ENCODE assay signal across 17 cellular contexts in genomic region chr21:42459583-42460215, GRCh38. TPM values are rescaled to one million over a fixed set of nuclear protein-coding genes. Genes with fewer than 3 reads are reported as not detected.
DNase-seq lines count a peak whose midpoint lies in the region; ATAC-seq and TF ChIP-seq lines count a peak whose summit lies in the region.
"Had no signal": no experiment of that assay in that cellular context is flagged by ENCODE, and none has a peak within 500 bp of the region (broad histone marks: within the 10 kb centered on the region; RNA-seq: fewer than 3 reads in every experiment).

No MANE protein-coding gene starts in this region.

- no peak overlapping the region for H3K4me3 ChIP-seq in Loucy (ENCODE audit: low read length, poor library complexity, severe bottlenecking)
- no peak overlapping the region for H3K4me3 ChIP-seq in hepatocyte
- no peak overlapping the region for H3K4me3 ChIP-seq in prostate gland
- H3K4me3 ChIP-seq in SK-N-SH (ENCODE audit: low read depth in 2 of 2, low read length in 1 of 2) = no peak overlapping the region
- H3K4me3 ChIP-seq: esophagus squamous epithelium had no signal

- H3K36me3 ChIP-seq in Loucy (ENCODE audit: insufficient read depth, low read length) (no peaks in the 10 kb centered on the region), hepatocyte (replicated peaks; ENCODE audit: insufficient read depth, low read depth) (no peaks in the 10 kb centered on the region), prostate gland (no peaks in the 10 kb centered on the region), SK-N-SH (replicated peaks in 1 of 2; ENCODE audit: control insufficient read depth in 1 of 2, insufficient read depth in 2 of 2, low read length in 1 of 2) (no peaks in the 10 kb centered on the region)
- H3K36me3 ChIP-seq: esophagus squamous epithelium had no signal

- no peak for TF ChIP-seq EP300 in SK-N-SH (IDR thresholded peaks at IDR 0.05; ENCODE audit: borderline replicate concordance in 1 of 2, low read depth in 1 of 2, low read length in 1 of 2)

- ATAC-seq in stimulated activated memory B cell treated with anti-CD40 and anti-IgM and Interleukin-4, amounts not matched to agents 10 μg/mL and 1 μg/mL and 100 μg/mL, for 72 hours = no peak

- H3K27me3 ChIP-seq in Loucy (ENCODE audit: insufficient read depth, low read length, poor library complexity, severe bottlenecking) = no peaks in the 10 kb centered on the region
- H3K27me3 ChIP-seq in hepatocyte = no peaks in the 10 kb centered on the region
- H3K27me3 ChIP-seq in prostate gland (replicated peaks; ENCODE audit: insufficient read depth) = no peaks in the 10 kb centered on the region
- no peaks in the 10 kb centered on the region for H3K27me3 ChIP-seq in SK-N-SH (ENCODE audit: insufficient read depth)

- CTCF ChIA-PET in SK-N-SH (lab: Yijun Ruan, JAX) = interaction anchor here (0.6 to 1.4 kb wide), 6 partner anchors 9 to 342 kb away, joined by 3 to 5 read pairs (median 4); no protein-coding TSS in a partner anchor

- POLR2A ChIA-PET in SK-N-SH (lab: Yijun Ruan, JAX) = no interaction called here

- H2AFZ ChIP-seq in Loucy (ENCODE audit: low read length) = no peak overlapping the region
- no peak overlapping the region for H2AFZ ChIP-seq in hepatocyte
- H2AFZ ChIP-seq in SK-N-SH (ENCODE audit: low read depth) = no peak overlapping the region

- H3K79me2 ChIP-seq in Loucy (ENCODE audit: insufficient read depth, low read length) (no peaks in the 10 kb centered on the region), hepatocyte (no peaks in the 10 kb centered on the region), SK-N-SH (ENCODE audit: insufficient read depth) (no peaks in the 10 kb centered on the region)

- no peak for TF ChIP-seq POLR2A in prostate gland (IDR thresholded peaks at IDR 0.05)

- peak; percentile 41 for DNase-seq in activated effector memory CD4-positive, alpha-beta T cell treated with anti-CD3 and anti-CD28 coated beads, Interleukin-2, amount 50 U/mL, for 16 hours
- DNase-seq in activated effector memory CD4-positive, alpha-beta T cell treated with Interleukin-2 at 50 U/mL for 16 hours = no peak
- DNase-seq in hepatocyte (ENCODE audit: low spot score) = no peak
- DNase-seq in prostate gland (ENCODE audit: low spot score) = no peak
- DNase-seq in SK-N-SH = no peak
- no peak for DNase-seq in activated CD4-positive, alpha-beta T cell treated with anti-CD3 and anti-CD28 coated beads, Interleukin-2, amount 50 U/mL, for 1 hour
- DNase-seq: esophagus squamous epithelium, IMR-90, mammary epithelial cell, NCI-H1417, NCI-H446 had no signal

- H3K27ac ChIP-seq in hepatocyte (peak overlapping the region; percentile 86), prostate gland (peak overlapping the region in 1 of 2 donors; percentile 58), SK-N-SH (ENCODE audit: low read depth in 2 of 2, low read length in 1 of 2) (no peak overlapping the region)
- H3K27ac ChIP-seq: esophagus squamous epithelium had no signal

- peak overlapping the region; percentile 85 for H3K27ac Mint-ChIP-seq in stimulated activated memory B cell treated with anti-CD40 and anti-IgM and Interleukin-4, amounts not matched to agents 10 μg/mL and 1 μg/mL and 100 μg/mL, for 72 hours

- H3K9ac ChIP-seq in Loucy (ENCODE audit: low read depth, low read length, poor library complexity, severe bottlenecking) (peak overlapping the region; percentile 83), SK-N-SH (no peak overlapping the region)

- H3K4me1 ChIP-seq in Loucy (ENCODE audit: insufficient read depth, low read length, poor library complexity, severe bottlenecking) (peaks cover 84% of the 10 kb centered on the region), hepatocyte (ENCODE audit: insufficient read depth) (peaks cover 28% of the 10 kb centered on the region), prostate gland (replicated peaks) (no peaks in the 10 kb centered on the region), SK-N-SH (ENCODE audit: control insufficient read depth in 1 of 2, insufficient read depth in 2 of 2, low read depth in 1 of 2, low read length in 1 of 2) (peaks cover 0 to 7% of the 10 kb centered on the region in 2 experiments; a peak in 2 of 4 replicates)

- TF ChIP-seq CTCF in Loucy (conservative IDR thresholded peaks at IDR 0.05; ENCODE audit: low read length) = no peak
- no peak for TF ChIP-seq CTCF in hepatocyte (IDR thresholded peaks at IDR 0.05; ENCODE audit: poor library complexity)
- no peak for TF ChIP-seq CTCF in prostate gland (IDR thresholded peaks at IDR 0.05)
- TF ChIP-seq CTCF in SK-N-SH (IDR thresholded peaks at IDR 0.05) = no peak

- 78% methylated on average over 10 of the region's 10 CpGs for WGBS in hepatocyte (ENCODE audit: low lambda C conversion rate, missing lambda C conversion rate)
- WGBS in prostate gland = 85% methylated on average over 10 of the region's 10 CpGs
- WGBS in SK-N-SH (ENCODE audit: low lambda C conversion rate) = 45% methylated on average over 9 of the region's 10 CpGs

- no peaks in the 10 kb centered on the region for H4K20me1 ChIP-seq in Loucy (ENCODE audit: insufficient read depth, low read length, poor library complexity, severe bottlenecking)
- no peaks in the 10 kb centered on the region for H4K20me1 ChIP-seq in hepatocyte (ENCODE audit: insufficient read depth, poor library complexity, severe bottlenecking)
- H4K20me1 ChIP-seq in SK-N-SH (ENCODE audit: insufficient read depth) = no peaks in the 10 kb centered on the region

- H3K4me1 Mint-ChIP-seq in stimulated activated memory B cell treated with anti-CD40 and anti-IgM and Interleukin-4, amounts not matched to agents 10 μg/mL and 1 μg/mL and 100 μg/mL, for 72 hours = peaks cover 50% of the 10 kb centered on the region

- intact Hi-C loops in prostate gland (cut with DNase I) = no loop called here

- no peak for TF ChIP-seq RAD21 in SK-N-SH (IDR thresholded peaks at IDR 0.05; ENCODE audit: low read length)

- no peaks in the 10 kb centered on the region for H3K36me3 Mint-ChIP-seq in stimulated activated memory B cell treated with anti-CD40 and anti-IgM and Interleukin-4, amounts not matched to agents 10 μg/mL and 1 μg/mL and 100 μg/mL, for 72 hours
- H3K36me3 Mint-ChIP-seq: activated naive CD4-positive, alpha-beta T cell treated with anti-CD3 and anti-CD28 coated beads, Interleukin-2, amount 50 U/mL, for 24 hours had no signal

- H3K27me3 Mint-ChIP-seq in stimulated activated memory B cell treated with anti-CD40 and anti-IgM and Interleukin-4, amounts not matched to agents 10 μg/mL and 1 μg/mL and 100 μg/mL, for 72 hours = peaks cover 5% of the 10 kb centered on the region
- H3K27me3 Mint-ChIP-seq: activated naive CD4-positive, alpha-beta T cell treated with anti-CD3 and anti-CD28 coated beads, Interleukin-2, amount 50 U/mL, for 24 hours had no signal

- H3K4me2 ChIP-seq in Loucy (ENCODE audit: low read depth, low read length, poor library complexity, severe bottlenecking) = peak overlapping the region; percentile 86
- no peak overlapping the region for H3K4me2 ChIP-seq in hepatocyte
- no peak overlapping the region for H3K4me2 ChIP-seq in SK-N-SH

- H3F3A ChIP-seq in Loucy (ENCODE audit: low read depth) (peaks cover 5% of the 10 kb centered on the region; the same call in 1 of the 2 replicates), SK-N-SH (replicated peaks; ENCODE audit: insufficient read depth) (no peaks in the 10 kb centered on the region)

- H3K9me3 Mint-ChIP-seq in stimulated activated memory B cell treated with anti-CD40 and anti-IgM and Interleukin-4, amounts not matched to agents 10 μg/mL and 1 μg/mL and 100 μg/mL, for 72 hours = peaks cover 6% of the 10 kb centered on the region
- H3K9me3 Mint-ChIP-seq: activated naive CD4-positive, alpha-beta T cell treated with anti-CD3 and anti-CD28 coated beads, Interleukin-2, amount 50 U/mL, for 24 hours had no signal

- no peak overlapping the region for H3K4me3 Mint-ChIP-seq in stimulated activated memory B cell treated with anti-CD40 and anti-IgM and Interleukin-4, amounts not matched to agents 10 μg/mL and 1 μg/mL and 100 μg/mL, for 72 hours

- H3K9me3 ChIP-seq in Loucy (ENCODE audit: insufficient read depth, low read depth, low read length) = no peaks in the 10 kb centered on the region; the same call in 1 of the 2 replicates
- H3K9me3 ChIP-seq in hepatocyte (ENCODE audit: low read depth) = no peaks in the 10 kb centered on the region
- no peaks in the 10 kb centered on the region for H3K9me3 ChIP-seq in prostate gland
- no peaks in the 10 kb centered on the region for H3K9me3 ChIP-seq in SK-N-SH
- H3K9me3 ChIP-seq: esophagus squamous epithelium had no signal

- H3K9me2 ChIP-seq in Loucy (replicated peaks; ENCODE audit: low read depth, low read length) = no peaks in the 10 kb centered on the region
- H3K9me2 ChIP-seq in hepatocyte (replicated peaks; ENCODE audit: insufficient read depth) = no peaks in the 10 kb centered on the region
- H3K9me2 ChIP-seq in SK-N-SH = no peaks in the 10 kb centered on the region

TF ChIP-seq in SK-N-SH, 30 proteins besides CTCF, POLR2A, EP300 and RAD21 (continues in another document):
- TF ChIP-seq TCF12 (IDR thresholded peaks at IDR 0.05) = no peak
- no peak for TF ChIP-seq TEAD4 (IDR thresholded peaks at IDR 0.05; ENCODE audit: borderline replicate concordance, insufficient read depth)
- TF ChIP-seq MXI1 (IDR thresholded peaks at IDR 0.05; ENCODE audit: low read depth, low read length) = no peak
- TF ChIP-seq YY1 (IDR thresholded peaks at IDR 0.05; ENCODE audit: low read depth) = no peak
- no peak for TF ChIP-seq RFX5 (IDR thresholded peaks at IDR 0.05; ENCODE audit: low read length)
- TF ChIP-seq NRF1 (IDR thresholded peaks at IDR 0.05; ENCODE audit: low read depth, low read length) = no peak

RNA-seq across cellular contexts. Expression of gene RSPH1, which starts 36.3 kb away (rescaled TPM):
- 0.60 and 1.3 TPM in 2 replicates for total RNA-seq in hepatocyte
- polyA plus RNA-seq in hepatocyte = 1.8 and 3.0 TPM in 2 replicates
- total RNA-seq in prostate gland = 1 to 10 TPM; 1.6 to 2.6 TPM
- 0.97 and 1.1 TPM in 2 replicates for polyA plus RNA-seq in SK-N-SH (2012; rRNA removed)
- 1.1 and 2.1 TPM in 2 replicates for polyA plus RNA-seq in SK-N-SH (2012; cell fraction: cytosol; rRNA removed)
- 0.37 and 0.67 TPM in 2 replicates for polyA plus RNA-seq in SK-N-SH (2012; cell fraction: nucleus; rRNA removed)
- total RNA-seq: activated CD8-positive, alpha-beta memory T cell treated with anti-CD3 and anti-CD28 coated beads for 36 hours; IMR-90 had no signal
- polyA plus RNA-seq: IMR-90 had no signal

RNA-seq across cellular contexts. Expression of gene SLC37A1, which starts 54.0 kb away (rescaled TPM):
- total RNA-seq in hepatocyte (13.1 and 17.9 TPM in 2 replicates), prostate gland (10 to 100 TPM; 44.2 to 49.6 TPM)
- polyA plus RNA-seq in hepatocyte (18.5 and 26.9 TPM in 2 replicates), SK-N-SH (2012; rRNA removed) (1.6 and 2.8 TPM in 2 replicates)
- polyA plus RNA-seq in SK-N-SH (2012; cell fraction: cytosol; rRNA removed) = 1.3 and 1.8 TPM in 2 replicates
- 2.7 and 3.5 TPM in 2 replicates for polyA plus RNA-seq in SK-N-SH (2012; cell fraction: nucleus; rRNA removed)

RNA-seq across cellular contexts. Expression of gene UBASH3A, which starts 56.0 kb away (rescaled TPM):
- total RNA-seq in hepatocyte (not detected in 2 replicates), prostate gland (1 to 10 TPM in 1 of 2 donors, under 1 TPM in 1; 0.23 to 1.8 TPM)
- polyA plus RNA-seq in hepatocyte (not detected in 2 replicates), SK-N-SH (2012; rRNA removed) (not detected in 2 replicates)
- not detected in 2 replicates for polyA plus RNA-seq in SK-N-SH (2012; cell fraction: cytosol; rRNA removed)
- polyA plus RNA-seq in SK-N-SH (2012; cell fraction: nucleus; rRNA removed) = not detected in 2 replicates
- total RNA-seq: IMR-90, mammary epithelial cell, osteocyte, SK-MEL-5 had no signal
- polyA plus RNA-seq: IMR-90, mammary epithelial cell had no signal
